ENCODE assay signal across 8 cellular contexts in the genomic region with DNA sequence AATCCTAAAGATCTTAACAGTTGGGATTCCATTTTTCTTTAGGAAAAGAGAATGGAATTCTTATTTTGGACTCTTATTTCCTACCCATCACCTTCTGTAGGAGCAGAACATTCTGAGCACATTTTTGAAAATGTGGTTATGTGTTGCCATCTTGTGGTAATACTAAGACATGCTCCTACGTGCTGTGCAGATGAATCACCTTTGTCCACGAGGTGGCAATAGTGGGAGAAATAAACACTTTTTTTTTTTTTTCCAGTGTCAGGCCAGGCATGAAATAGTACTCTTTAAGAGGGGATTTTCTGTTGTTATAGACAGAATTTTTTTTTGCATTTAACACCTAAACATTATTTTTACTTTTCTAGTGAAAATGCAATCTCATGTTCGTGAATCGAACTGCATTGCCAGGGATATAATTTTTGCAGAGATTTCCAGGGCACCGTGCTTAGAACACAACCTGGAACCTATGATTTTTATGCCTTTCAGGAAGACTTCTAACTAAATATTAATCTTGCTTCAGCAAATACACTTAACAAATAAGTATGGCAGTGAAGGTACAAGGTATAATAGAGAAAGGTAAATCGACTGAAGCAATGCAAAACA.
DNase-seq lines count a peak whose midpoint lies in the region; ATAC-seq and FAIRE-seq lines count a peak whose summit lies in the region.

No MANE protein-coding gene starts in this region.

- H3K4me3 Mint-ChIP-seq in stimulated activated naive B cell treated with anti-CD40 and anti-IgM and Interleukin-4, amounts not matched to agents 10 μg/mL and 1 μg/mL and 100 μg/mL, for 72 hours: no peak overlapping the region

- peak; percentile 93 for ATAC-seq in GM19468 (IDR thresholded peaks at IDR 0.05; ENCODE audit: extremely low read depth, unreplicated experiment)
- ATAC-seq in HG03565 (IDR thresholded peaks at IDR 0.05; ENCODE audit: unreplicated experiment): peak; percentile 98
- peak; percentile 83 to 88 for ATAC-seq in stimulated activated naive B cell treated with anti-CD40 and anti-IgM and Interleukin-4, amounts not matched to agents 10 μg/mL and 1 μg/mL and 100 μg/mL, for 72 hours (replicated peaks)

- H3K27me3 Mint-ChIP-seq in stimulated activated naive B cell treated with anti-CD40 and anti-IgM and Interleukin-4, amounts not matched to agents 10 μg/mL and 1 μg/mL and 100 μg/mL, for 72 hours: peaks cover 0 to 8% of the 10 kb centered on the region in 2 donors

- H3K36me3 Mint-ChIP-seq in stimulated activated naive B cell treated with anti-CD40 and anti-IgM and Interleukin-4, amounts not matched to agents 10 μg/mL and 1 μg/mL and 100 μg/mL, for 72 hours: no peaks in the 10 kb centered on the region

- peak; percentile 96 for FAIRE-seq in endometrium (lab: Jason Lieb, UNC)

- no peak overlapping the region for H3K27ac Mint-ChIP-seq in stimulated activated naive B cell treated with anti-CD40 and anti-IgM and Interleukin-4, amounts not matched to agents 10 μg/mL and 1 μg/mL and 100 μg/mL, for 72 hours

- no peaks in the 10 kb centered on the region for H3K9me3 Mint-ChIP-seq in stimulated activated naive B cell treated with anti-CD40 and anti-IgM and Interleukin-4, amounts not matched to agents 10 μg/mL and 1 μg/mL and 100 μg/mL, for 72 hours

- H3K4me1 Mint-ChIP-seq in stimulated activated naive B cell treated with anti-CD40 and anti-IgM and Interleukin-4, amounts not matched to agents 10 μg/mL and 1 μg/mL and 100 μg/mL, for 72 hours: no peaks in the 10 kb centered on the region

- DNase-seq in DMS 273 (lab: John Stamatoyannopoulos, UW; ENCODE audit: unreplicated experiment) (peak; percentile 94), NCI-H526 treated with DMSO at 0.1 percent for 48 hours (lab: John Stamatoyannopoulos, UW) (peak; percentile 31), middle frontal gyrus (ENCODE audit: extremely low spot score, low spot score) (peak; percentile 74)
- DNase-seq in activated CD4-positive, alpha-beta T cell treated with anti-CD3 and anti-CD28 coated beads, Interleukin-2, amount 50 U/mL, for 1 hour: peak; percentile 55
- DNase-seq in stimulated activated naive B cell treated with anti-CD40 and anti-IgM and Interleukin-4, amounts not matched to agents 10 μg/mL and 1 μg/mL and 100 μg/mL, for 72 hours: peak; percentile 47

Comparison
In these comparisons a context has a peak if more than half of its experiments do, and no peak if none do; other contexts are left out.
1. Peak in every context shown above with its lines: DNase-seq and ATAC-seq.
2. DNase-seq: peak in every context shown above with its lines; median percentile 94 in DMS 273; 74 in middle frontal gyrus; 55 in activated CD4-positive, alpha-beta T cell treated with anti-CD3 and anti-CD28 coated beads, Interleukin-2, amount 50 U/mL, for 1 hour; 47 in stimulated activated naive B cell treated with anti-CD40 and anti-IgM and Interleukin-4, amounts not matched to agents 10 μg/mL and 1 μg/mL and 100 μg/mL, for 72 hours; 31 in NCI-H526 treated with DMSO at 0.1 percent for 48 hours.